In the genomic region with DNA sequence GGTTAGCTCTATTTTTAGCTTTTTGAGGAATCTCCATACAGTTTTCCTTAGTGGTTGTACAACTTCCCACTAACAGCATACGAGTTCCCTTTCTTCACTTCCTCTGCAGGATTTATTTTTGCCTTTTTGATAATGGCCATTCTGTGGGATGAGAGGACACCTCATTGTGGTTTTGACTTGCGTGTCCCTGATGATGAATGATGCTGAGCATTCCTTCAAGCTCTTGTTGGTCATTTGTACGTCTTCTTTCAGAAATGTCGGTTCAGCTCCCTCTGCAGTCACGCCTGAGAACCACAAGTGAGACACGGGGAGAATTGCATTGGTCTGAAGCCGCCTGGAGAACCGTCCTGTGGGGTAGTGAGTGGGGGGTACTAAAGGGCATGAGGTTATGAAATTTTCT, we compare ENCODE assay signal across 1 cellular context.
TF ChIP-seq lines count a peak whose summit lies in the region.

No MANE protein-coding gene starts in this region.

TF ChIP-seq in IMR-90, 13 proteins besides CTCF, POLR2A, EP300 and RAD21:
- TF ChIP-seq MAZ (IDR thresholded peaks at IDR 0.05; ENCODE audit: borderline replicate concordance, low read depth, low read length) = no peak
- no peak for TF ChIP-seq FOS (IDR thresholded peaks at IDR 0.05; ENCODE audit: low read depth, low read length)
